In genomic region chr4:54658321-54659093, GRCh38 we compare ENCODE assay signal across 8 cellular contexts. TPM values are rescaled to one million over a fixed set of nuclear protein-coding genes. Genes with fewer than 3 reads are reported as not detected.
DNase-seq lines count a peak whose midpoint lies in the region; ATAC-seq and TF ChIP-seq lines count a peak whose summit lies in the region.

No MANE protein-coding gene starts in this region.

- H4K20me1 ChIP-seq in HCT116 (ENCODE audit: insufficient read depth): no peaks in the 10 kb centered on the region

- H3K4me3 ChIP-seq in HCT116 (replicated peaks in 1 of 2; ENCODE audit: low read depth in 1 of 2, low read length in 2 of 2) (peak overlapping the region; percentile 42 to 56), vagina (peak overlapping the region; percentile 62 to 66)

- H3K27ac ChIP-seq in HCT116 (ENCODE audit: low read depth, low read length): no peak overlapping the region
- H3K27ac ChIP-seq in vagina: peak overlapping the region; percentile 62

- peak; percentile 50 for DNase-seq in ELR (ENCODE audit: low read depth)
- DNase-seq in HCT116 (ENCODE audit: low read depth, low spot score): peak; percentile 13
- peak; percentile 83 for DNase-seq in NCI-H510A treated with DMSO at 0.1 percent for 48 hours (lab: John Stamatoyannopoulos, UW)
- peak; percentile 64 for DNase-seq in activated effector memory CD4-positive, alpha-beta T cell treated with anti-CD3 and anti-CD28 coated beads, Interleukin-2, amount 50 U/mL, for 16 hours
- DNase-seq in globus pallidus (ENCODE audit: low spot score): peak; percentile 49
- DNase-seq in neural crest cell (ENCODE audit: low read depth, low spot score): peak; percentile 51
- no peak for DNase-seq in vagina (ENCODE audit: extremely low spot score in 2 of 2)

- RAD21 ChIA-PET in HCT116 (lab: Charles Lee; ENCODE audit: low non-redundant PET in 1 of 2, low total read pairs in 2 of 2, uncharacterized antibody in 2 of 2, unreplicated experiment in 2 of 2): no interaction called here

- TF ChIP-seq CTCF in HCT116 (IDR thresholded peaks at IDR 0.05 in 2 of 3, conservative IDR thresholded peaks at IDR 0.05 in 1 of 3; ENCODE audit: borderline replicate concordance in 1 of 3, insufficient read depth in 1 of 3, low read depth in 2 of 3, low read length in 2 of 3): peak in 1 of 3 experiments; percentile 30; a peak in 3 of 6 replicates
- peak; percentile 52 for TF ChIP-seq CTCF in neural crest cell (conservative IDR thresholded peaks at IDR 0.05)
- peak in 1 of 3 experiments; percentile 25 for TF ChIP-seq CTCF in vagina (IDR thresholded peaks at IDR 0.05)

- intact Hi-C loops in HCT116 (cut with micrococcal nuclease): no loop called here
- intact Hi-C loops in vagina (cut with DNase I): no loop called here

- no TSS peak for BruUV-seq in HCT116 (replicated peaks; lab: Mats Ljungman, UMichigan)

- peak; percentile 84 for ATAC-seq in HCT116
- ATAC-seq in GM19328 (IDR thresholded peaks at IDR 0.05; ENCODE audit: unreplicated experiment): no peak

- no peaks in the 10 kb centered on the region for H3K9me3 Mint-ChIP-seq in neural crest cell

- peaks cover 53% of the 10 kb centered on the region for H3K27me3 Mint-ChIP-seq in neural crest cell (ENCODE audit: low read depth)

- H3K9me2 ChIP-seq in HCT116 (ENCODE audit: insufficient read depth): no peaks in the 10 kb centered on the region

- peak overlapping the region; percentile 93 for H2AFZ ChIP-seq in HCT116 (ENCODE audit: low read depth, low read length, poor library complexity, severe bottlenecking)

- H3K4me2 ChIP-seq in HCT116 (ENCODE audit: low read length): peak overlapping the region; percentile 90

- CTCF ChIA-PET in HCT116 (lab: Charles Lee): no interaction called here

- H3K27me3 ChIP-seq in HCT116 (ENCODE audit: insufficient read depth, low read length) (peaks cover 11% of the 10 kb centered on the region; the same call in 1 of the 2 replicates), vagina (no peaks in the 10 kb centered on the region)

- no peak for TF ChIP-seq RAD21 in HCT116 (IDR thresholded peaks at IDR 0.05; ENCODE audit: low read depth)

- H3K4me1 Mint-ChIP-seq in neural crest cell: peaks cover 33% of the 10 kb centered on the region

- H3K27ac Mint-ChIP-seq in neural crest cell (ENCODE audit: unreplicated experiment): no peak overlapping the region

- POLR2A ChIA-PET in HCT116 (lab: Charles Lee): no interaction called here

- TF ChIP-seq POLR2A in HCT116 (IDR thresholded peaks at IDR 0.05; ENCODE audit: borderline replicate concordance, extremely low read depth, insufficient read depth, insufficient read length) (no peak), vagina (IDR thresholded peaks at IDR 0.05) (no peak)

- H3K4me1 ChIP-seq in HCT116 (ENCODE audit: control insufficient read depth in 1 of 2, insufficient read depth in 2 of 2, low read length in 2 of 2) (peaks cover 0 to 16% of the 10 kb centered on the region in 2 experiments; a peak in 2 of 4 replicates), vagina (peaks cover 43% of the 10 kb centered on the region)

- H3K79me2 ChIP-seq in HCT116 (ENCODE audit: insufficient read depth, low read length): no peaks in the 10 kb centered on the region

- H3K4me3 Mint-ChIP-seq in neural crest cell: peak overlapping the region; percentile 94

- H3K36me3 ChIP-seq in HCT116 (ENCODE audit: control insufficient read depth in 1 of 2, insufficient read depth in 2 of 2, low read length in 2 of 2): no peaks in the 10 kb centered on the region
- H3K36me3 ChIP-seq in vagina: no peaks in the 10 kb centered on the region

- peak overlapping the region; percentile 33; the same call in 1 of the 2 replicates for H3K9ac ChIP-seq in HCT116 (ENCODE audit: low read length)

- no peaks in the 10 kb centered on the region for H3K9me3 ChIP-seq in HCT116 (ENCODE audit: control insufficient read depth in 1 of 2, insufficient read depth in 1 of 2, low read depth in 1 of 2, low read length in 2 of 2)
- no peaks in the 10 kb centered on the region for H3K9me3 ChIP-seq in vagina

- no peaks in the 10 kb centered on the region for H3K36me3 Mint-ChIP-seq in neural crest cell (ENCODE audit: low read depth)

TF ChIP-seq in HCT116, 20 proteins besides CTCF, POLR2A, EP300 and RAD21:
- TF ChIP-seq, protein P1, sequence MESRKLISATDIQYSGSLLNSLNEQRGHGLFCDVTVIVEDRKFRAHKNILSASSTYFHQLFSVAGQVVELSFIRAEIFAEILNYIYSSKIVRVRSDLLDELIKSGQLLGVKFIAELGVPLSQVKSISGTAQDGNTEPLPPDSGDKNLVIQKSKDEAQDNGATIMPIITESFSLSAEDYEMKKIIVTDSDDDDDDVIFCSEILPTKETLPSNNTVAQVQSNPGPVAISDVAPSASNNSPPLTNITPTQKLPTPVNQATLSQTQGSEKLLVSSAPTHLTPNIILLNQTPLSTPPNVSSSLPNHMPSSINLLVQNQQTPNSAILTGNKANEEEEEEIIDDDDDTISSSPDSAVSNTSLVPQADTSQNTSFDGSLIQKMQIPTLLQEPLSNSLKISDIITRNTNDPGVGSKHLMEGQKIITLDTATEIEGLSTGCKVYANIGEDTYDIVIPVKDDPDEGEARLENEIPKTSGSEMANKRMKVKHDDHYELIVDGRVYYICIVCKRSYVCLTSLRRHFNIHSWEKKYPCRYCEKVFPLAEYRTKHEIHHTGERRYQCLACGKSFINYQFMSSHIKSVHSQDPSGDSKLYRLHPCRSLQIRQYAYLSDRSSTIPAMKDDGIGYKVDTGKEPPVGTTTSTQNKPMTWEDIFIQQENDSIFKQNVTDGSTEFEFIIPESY (IDR thresholded peaks at IDR 0.05; ENCODE audit: extremely low read depth, insufficient replicate concordance, low read length): no peak
- no peak for TF ChIP-seq CEBPB (IDR thresholded peaks at IDR 0.05; ENCODE audit: low read depth)
- TF ChIP-seq YY1 (IDR thresholded peaks at IDR 0.05; ENCODE audit: extremely low read depth, insufficient replicate concordance, low read depth, low read length): no peak
- TF ChIP-seq, protein P2, sequence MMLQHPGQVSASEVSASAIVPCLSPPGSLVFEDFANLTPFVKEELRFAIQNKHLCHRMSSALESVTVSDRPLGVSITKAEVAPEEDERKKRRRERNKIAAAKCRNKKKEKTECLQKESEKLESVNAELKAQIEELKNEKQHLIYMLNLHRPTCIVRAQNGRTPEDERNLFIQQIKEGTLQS (IDR thresholded peaks at IDR 0.05): no peak
- TF ChIP-seq SRF (IDR thresholded peaks at IDR 0.05; ENCODE audit: low read depth): no peak

RNA-seq across cellular contexts. Expression of gene KIT, which starts 0.8 kb away (rescaled TPM):
- total RNA-seq in HCT116 (2021; ENCODE audit: unreplicated experiment) (not detected), neural crest cell (14.5 and 18.7 TPM in 2 replicates), vagina (16.7 TPM)
- not detected in 2 replicates for polyA plus RNA-seq in HCT116 (2012)

Comparison
In these comparisons a context has a peak if more than half of its experiments do, and no peak if none do; other contexts are left out.
1. DNase-seq: peak in ELR (single experiment), HCT116 (single experiment), NCI-H510A treated with DMSO at 0.1 percent for 48 hours (single experiment), activated effector memory CD4-positive, alpha-beta T cell treated with anti-CD3 and anti-CD28 coated beads, Interleukin-2, amount 50 U/mL, for 16 hours (single experiment), globus pallidus (single experiment) and neural crest cell (single experiment); none in vagina (0 of 2).
2. RNA of gene KIT, which starts 0.8 kb away (total RNA-seq): 16.7 TPM in vagina (single experiment) and 14.5 to 18.7 TPM in neural crest cell; not detected in HCT116 (single experiment); every median in the first group is over 10 times any median in the second.